Comparison of ENCODE assay signal across 2 cellular contexts in genomic region chr2:187580462-187581124, GRCh38.
TF ChIP-seq lines count a peak whose summit lies in the region.

No MANE protein-coding gene starts in this region.

TF ChIP-seq in H1, 55 proteins besides CTCF, POLR2A, EP300 and RAD21:
- no peak for TF ChIP-seq RXRA (IDR thresholded peaks at IDR 0.05; ENCODE audit: insufficient read depth, low read depth, low read length)
- TF ChIP-seq FOSL1 (IDR thresholded peaks at IDR 0.05; ENCODE audit: insufficient read depth, low read depth, low read length), result no peak
- TF ChIP-seq JUN (IDR thresholded peaks at IDR 0.05; ENCODE audit: low read depth, low read length), result 0 out of 2 replicates have a peak, but pooled peaks have one; percentile 46
- TF ChIP-seq JUND (IDR thresholded peaks at IDR 0.05; ENCODE audit: low read length), result peak; percentile 88
TF ChIP-seq in H1: peak in this region for 2.

TF ChIP-seq in neural cell, 6 proteins besides CTCF, POLR2A, EP300 and RAD21:
- TF ChIP-seq TAF1 (IDR thresholded peaks at IDR 0.05; ENCODE audit: low read depth), result no peak
- TF ChIP-seq SMC3 (conservative IDR thresholded peaks at IDR 0.05; ENCODE audit: poor library complexity), result peak; percentile 28
